In the genomic region with DNA sequence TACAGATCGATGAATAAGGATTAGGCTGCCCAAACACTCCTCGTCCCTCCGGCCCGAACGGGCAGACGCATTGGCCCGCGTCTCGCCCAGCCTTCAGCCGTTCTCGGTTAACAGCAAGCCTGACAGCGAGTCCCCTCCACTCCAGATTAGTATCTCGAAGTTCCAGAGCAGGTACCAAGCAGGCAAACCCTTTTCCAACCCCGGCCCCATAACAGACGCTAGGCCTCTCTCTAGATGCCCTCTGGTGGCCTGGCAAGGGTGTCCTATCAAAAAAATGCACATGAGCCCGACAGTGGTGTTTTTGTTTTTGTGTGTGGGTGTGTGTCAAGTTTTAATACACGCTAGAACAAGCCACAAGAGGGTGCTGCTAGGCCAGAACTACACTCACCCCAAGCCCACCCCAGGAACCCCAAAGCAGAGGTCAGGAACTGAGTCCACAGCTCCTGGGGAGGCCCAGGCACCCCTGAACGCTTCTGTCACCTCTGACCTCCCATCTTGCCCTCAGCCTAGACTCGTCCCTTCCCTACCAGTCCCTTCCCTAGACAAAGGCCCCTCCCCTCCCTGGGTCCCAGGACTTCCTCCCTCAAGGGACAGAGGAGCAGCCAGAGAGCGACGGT, we compare ENCODE assay signal across 1 cellular context.
A peak's percentile ranks its signal among the peaks of the same experiment; 100 is the strongest.
TF ChIP-seq lines count a peak whose summit lies in the region.

No MANE protein-coding gene starts in this region.

TF ChIP-seq in HepG2, 621 proteins besides CTCF, POLR2A, EP300 and RAD21 (continued from another document and continues in another):
- TF ChIP-seq, protein P1, sequence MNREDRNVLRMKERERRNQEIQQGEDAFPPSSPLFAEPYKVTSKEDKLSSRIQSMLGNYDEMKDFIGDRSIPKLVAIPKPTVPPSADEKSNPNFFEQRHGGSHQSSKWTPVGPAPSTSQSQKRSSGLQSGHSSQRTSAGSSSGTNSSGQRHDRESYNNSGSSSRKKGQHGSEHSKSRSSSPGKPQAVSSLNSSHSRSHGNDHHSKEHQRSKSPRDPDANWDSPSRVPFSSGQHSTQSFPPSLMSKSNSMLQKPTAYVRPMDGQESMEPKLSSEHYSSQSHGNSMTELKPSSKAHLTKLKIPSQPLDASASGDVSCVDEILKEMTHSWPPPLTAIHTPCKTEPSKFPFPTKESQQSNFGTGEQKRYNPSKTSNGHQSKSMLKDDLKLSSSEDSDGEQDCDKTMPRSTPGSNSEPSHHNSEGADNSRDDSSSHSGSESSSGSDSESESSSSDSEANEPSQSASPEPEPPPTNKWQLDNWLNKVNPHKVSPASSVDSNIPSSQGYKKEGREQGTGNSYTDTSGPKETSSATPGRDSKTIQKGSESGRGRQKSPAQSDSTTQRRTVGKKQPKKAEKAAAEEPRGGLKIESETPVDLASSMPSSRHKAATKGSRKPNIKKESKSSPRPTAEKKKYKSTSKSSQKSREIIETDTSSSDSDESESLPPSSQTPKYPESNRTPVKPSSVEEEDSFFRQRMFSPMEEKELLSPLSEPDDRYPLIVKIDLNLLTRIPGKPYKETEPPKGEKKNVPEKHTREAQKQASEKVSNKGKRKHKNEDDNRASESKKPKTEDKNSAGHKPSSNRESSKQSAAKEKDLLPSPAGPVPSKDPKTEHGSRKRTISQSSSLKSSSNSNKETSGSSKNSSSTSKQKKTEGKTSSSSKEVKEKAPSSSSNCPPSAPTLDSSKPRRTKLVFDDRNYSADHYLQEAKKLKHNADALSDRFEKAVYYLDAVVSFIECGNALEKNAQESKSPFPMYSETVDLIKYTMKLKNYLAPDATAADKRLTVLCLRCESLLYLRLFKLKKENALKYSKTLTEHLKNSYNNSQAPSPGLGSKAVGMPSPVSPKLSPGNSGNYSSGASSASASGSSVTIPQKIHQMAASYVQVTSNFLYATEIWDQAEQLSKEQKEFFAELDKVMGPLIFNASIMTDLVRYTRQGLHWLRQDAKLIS (CRISPR knock-in tag; IDR thresholded peaks at IDR 0.05) = 0 out of 2 replicates have a peak, but pooled peaks have one; percentile 28
- TF ChIP-seq MTA3 (CRISPR knock-in tag; IDR thresholded peaks at IDR 0.05) = no peak
- TF ChIP-seq ZSCAN29 (CRISPR knock-in tag; conservative IDR thresholded peaks at IDR 0.05) = no peak
- no peak for TF ChIP-seq NONO (IDR thresholded peaks at IDR 0.05)
- TF ChIP-seq NONO (CRISPR knock-in tag; conservative IDR thresholded peaks at IDR 0.05) = no peak; the same call in 1 of the 2 replicates
- TF ChIP-seq GATAD2A (CRISPR knock-in tag; IDR thresholded peaks at IDR 0.05) = no peak
- no peak for TF ChIP-seq DMAP1 (CRISPR knock-in tag; IDR thresholded peaks at IDR 0.05)
- TF ChIP-seq ZSCAN21 (CRISPR knock-in tag; IDR thresholded peaks at IDR 0.05; ENCODE audit: borderline replicate concordance) = peak; percentile 64; the same call in 1 of the 2 replicates
- TF ChIP-seq, protein P2, sequence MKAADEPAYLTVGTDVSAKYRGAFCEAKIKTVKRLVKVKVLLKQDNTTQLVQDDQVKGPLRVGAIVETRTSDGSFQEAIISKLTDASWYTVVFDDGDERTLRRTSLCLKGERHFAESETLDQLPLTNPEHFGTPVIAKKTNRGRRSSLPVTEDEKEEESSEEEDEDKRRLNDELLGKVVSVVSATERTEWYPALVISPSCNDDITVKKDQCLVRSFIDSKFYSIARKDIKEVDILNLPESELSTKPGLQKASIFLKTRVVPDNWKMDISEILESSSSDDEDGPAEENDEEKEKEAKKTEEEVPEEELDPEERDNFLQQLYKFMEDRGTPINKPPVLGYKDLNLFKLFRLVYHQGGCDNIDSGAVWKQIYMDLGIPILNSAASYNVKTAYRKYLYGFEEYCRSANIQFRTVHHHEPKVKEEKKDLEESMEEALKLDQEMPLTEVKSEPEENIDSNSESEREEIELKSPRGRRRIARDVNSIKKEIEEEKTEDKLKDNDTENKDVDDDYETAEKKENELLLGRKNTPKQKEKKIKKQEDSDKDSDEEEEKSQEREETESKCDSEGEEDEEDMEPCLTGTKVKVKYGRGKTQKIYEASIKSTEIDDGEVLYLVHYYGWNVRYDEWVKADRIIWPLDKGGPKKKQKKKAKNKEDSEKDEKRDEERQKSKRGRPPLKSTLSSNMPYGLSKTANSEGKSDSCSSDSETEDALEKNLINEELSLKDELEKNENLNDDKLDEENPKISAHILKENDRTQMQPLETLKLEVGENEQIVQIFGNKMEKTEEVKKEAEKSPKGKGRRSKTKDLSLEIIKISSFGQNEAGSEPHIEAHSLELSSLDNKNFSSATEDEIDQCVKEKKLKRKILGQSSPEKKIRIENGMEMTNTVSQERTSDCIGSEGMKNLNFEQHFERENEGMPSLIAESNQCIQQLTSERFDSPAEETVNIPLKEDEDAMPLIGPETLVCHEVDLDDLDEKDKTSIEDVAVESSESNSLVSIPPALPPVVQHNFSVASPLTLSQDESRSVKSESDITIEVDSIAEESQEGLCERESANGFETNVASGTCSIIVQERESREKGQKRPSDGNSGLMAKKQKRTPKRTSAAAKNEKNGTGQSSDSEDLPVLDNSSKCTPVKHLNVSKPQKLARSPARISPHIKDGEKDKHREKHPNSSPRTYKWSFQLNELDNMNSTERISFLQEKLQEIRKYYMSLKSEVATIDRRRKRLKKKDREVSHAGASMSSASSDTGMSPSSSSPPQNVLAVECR (CRISPR knock-in tag; IDR thresholded peaks at IDR 0.05; ENCODE audit: borderline replicate concordance) = peak; percentile 42; the same call in 1 of the 2 replicates
- TF ChIP-seq KDM3A (CRISPR knock-in tag; IDR thresholded peaks at IDR 0.05; ENCODE audit: low read depth) = no peak
- TF ChIP-seq, protein P3, sequence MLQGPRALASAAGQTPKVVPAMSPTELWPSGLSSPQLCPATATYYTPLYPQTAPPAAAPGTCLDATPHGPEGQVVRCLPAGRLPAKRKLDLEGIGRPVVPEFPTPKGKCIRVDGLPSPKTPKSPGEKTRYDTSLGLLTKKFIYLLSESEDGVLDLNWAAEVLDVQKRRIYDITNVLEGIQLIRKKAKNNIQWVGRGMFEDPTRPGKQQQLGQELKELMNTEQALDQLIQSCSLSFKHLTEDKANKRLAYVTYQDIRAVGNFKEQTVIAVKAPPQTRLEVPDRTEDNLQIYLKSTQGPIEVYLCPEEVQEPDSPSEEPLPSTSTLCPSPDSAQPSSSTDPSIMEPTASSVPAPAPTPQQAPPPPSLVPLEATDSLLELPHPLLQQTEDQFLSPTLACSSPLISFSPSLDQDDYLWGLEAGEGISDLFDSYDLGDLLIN (CRISPR knock-in tag; IDR thresholded peaks at IDR 0.05; ENCODE audit: borderline replicate concordance) = no peak
- TF ChIP-seq ZNF616 (CRISPR knock-in tag; IDR thresholded peaks at IDR 0.05; ENCODE audit: low read depth) = no peak; the same call in 1 of the 2 replicates
- TF ChIP-seq SAFB2 (CRISPR knock-in tag; IDR thresholded peaks at IDR 0.05; ENCODE audit: borderline replicate concordance, low read depth) = peak; percentile 54; the same call in 1 of the 2 replicates
- TF ChIP-seq MEIS2 (CRISPR knock-in tag; IDR thresholded peaks at IDR 0.05) = no peak
- no peak for TF ChIP-seq NR2F6 (IDR thresholded peaks at IDR 0.05)
- peak; percentile 19; the same call in 1 of the 2 replicates for TF ChIP-seq NR2F6 (CRISPR knock-in tag; IDR thresholded peaks at IDR 0.05)
- TF ChIP-seq, protein P4, sequence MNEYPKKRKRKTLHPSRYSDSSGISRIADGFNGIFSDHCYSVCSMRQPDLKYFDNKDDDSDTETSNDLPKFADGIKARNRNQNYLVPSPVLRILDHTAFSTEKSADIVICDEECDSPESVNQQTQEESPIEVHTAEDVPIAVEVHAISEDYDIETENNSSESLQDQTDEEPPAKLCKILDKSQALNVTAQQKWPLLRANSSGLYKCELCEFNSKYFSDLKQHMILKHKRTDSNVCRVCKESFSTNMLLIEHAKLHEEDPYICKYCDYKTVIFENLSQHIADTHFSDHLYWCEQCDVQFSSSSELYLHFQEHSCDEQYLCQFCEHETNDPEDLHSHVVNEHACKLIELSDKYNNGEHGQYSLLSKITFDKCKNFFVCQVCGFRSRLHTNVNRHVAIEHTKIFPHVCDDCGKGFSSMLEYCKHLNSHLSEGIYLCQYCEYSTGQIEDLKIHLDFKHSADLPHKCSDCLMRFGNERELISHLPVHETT (CRISPR knock-in tag; conservative IDR thresholded peaks at IDR 0.05) = no peak
- TF ChIP-seq, protein P5, sequence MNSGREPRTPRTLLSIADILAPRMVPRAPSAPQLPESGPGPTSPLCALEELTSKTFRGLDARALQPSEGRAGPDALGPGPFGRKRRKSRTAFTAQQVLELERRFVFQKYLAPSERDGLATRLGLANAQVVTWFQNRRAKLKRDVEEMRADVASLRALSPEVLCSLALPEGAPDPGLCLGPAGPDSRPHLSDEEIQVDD (CRISPR knock-in tag; IDR thresholded peaks at IDR 0.05; ENCODE audit: borderline replicate concordance) = no peak
- TF ChIP-seq HNRNPH1 (optimal IDR thresholded peaks at IDR 0.05; ENCODE audit: low read depth, low read length) = no peak
- TF ChIP-seq ZFP82 (CRISPR knock-in tag; IDR thresholded peaks at IDR 0.05; ENCODE audit: borderline replicate concordance) = 0 out of 2 replicates have a peak, but pooled peaks have one; percentile 7
- TF ChIP-seq XRCC5 (optimal IDR thresholded peaks at IDR 0.05; ENCODE audit: low read length) = no peak
- 0 out of 2 replicates have a peak, but pooled peaks have one; percentile 26 for TF ChIP-seq EEA1 (CRISPR knock-in tag; IDR thresholded peaks at IDR 0.05; ENCODE audit: borderline replicate concordance)
- TF ChIP-seq ZNF777 (CRISPR knock-in tag; IDR thresholded peaks at IDR 0.05) = no peak
- no peak for TF ChIP-seq ZNF674 (CRISPR knock-in tag; IDR thresholded peaks at IDR 0.05; ENCODE audit: low read depth)
- TF ChIP-seq ZFP41 (CRISPR knock-in tag; IDR thresholded peaks at IDR 0.05; ENCODE audit: borderline replicate concordance) = no peak
- TF ChIP-seq, protein P6, sequence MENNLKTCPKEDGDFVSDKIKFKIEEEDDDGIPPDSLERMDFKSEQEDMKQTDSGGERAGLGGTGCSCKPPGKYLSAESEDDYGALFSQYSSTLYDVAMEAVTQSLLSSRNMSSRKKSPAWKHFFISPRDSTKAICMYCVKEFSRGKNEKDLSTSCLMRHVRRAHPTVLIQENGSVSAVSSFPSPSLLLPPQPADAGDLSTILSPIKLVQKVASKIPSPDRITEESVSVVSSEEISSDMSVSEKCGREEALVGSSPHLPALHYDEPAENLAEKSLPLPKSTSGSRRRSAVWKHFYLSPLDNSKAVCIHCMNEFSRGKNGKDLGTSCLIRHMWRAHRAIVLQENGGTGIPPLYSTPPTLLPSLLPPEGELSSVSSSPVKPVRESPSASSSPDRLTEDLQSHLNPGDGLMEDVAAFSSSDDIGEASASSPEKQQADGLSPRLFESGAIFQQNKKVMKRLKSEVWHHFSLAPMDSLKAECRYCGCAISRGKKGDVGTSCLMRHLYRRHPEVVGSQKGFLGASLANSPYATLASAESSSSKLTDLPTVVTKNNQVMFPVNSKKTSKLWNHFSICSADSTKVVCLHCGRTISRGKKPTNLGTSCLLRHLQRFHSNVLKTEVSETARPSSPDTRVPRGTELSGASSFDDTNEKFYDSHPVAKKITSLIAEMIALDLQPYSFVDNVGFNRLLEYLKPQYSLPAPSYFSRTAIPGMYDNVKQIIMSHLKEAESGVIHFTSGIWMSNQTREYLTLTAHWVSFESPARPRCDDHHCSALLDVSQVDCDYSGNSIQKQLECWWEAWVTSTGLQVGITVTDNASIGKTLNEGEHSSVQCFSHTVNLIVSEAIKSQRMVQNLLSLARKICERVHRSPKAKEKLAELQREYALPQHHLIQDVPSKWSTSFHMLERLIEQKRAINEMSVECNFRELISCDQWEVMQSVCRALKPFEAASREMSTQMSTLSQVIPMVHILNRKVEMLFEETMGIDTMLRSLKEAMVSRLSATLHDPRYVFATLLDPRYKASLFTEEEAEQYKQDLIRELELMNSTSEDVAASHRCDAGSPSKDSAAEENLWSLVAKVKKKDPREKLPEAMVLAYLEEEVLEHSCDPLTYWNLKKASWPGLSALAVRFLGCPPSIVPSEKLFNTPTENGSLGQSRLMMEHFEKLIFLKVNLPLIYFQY (CRISPR knock-in tag; IDR thresholded peaks at IDR 0.05; ENCODE audit: borderline replicate concordance) = 0 out of 2 replicates have a peak, but pooled peaks have one; percentile 5
- TF ChIP-seq CEBPG (CRISPR knock-in tag; IDR thresholded peaks at IDR 0.05) = no peak
- no peak for TF ChIP-seq TRIM24 (CRISPR knock-in tag; IDR thresholded peaks at IDR 0.05)
- TF ChIP-seq, protein P7, sequence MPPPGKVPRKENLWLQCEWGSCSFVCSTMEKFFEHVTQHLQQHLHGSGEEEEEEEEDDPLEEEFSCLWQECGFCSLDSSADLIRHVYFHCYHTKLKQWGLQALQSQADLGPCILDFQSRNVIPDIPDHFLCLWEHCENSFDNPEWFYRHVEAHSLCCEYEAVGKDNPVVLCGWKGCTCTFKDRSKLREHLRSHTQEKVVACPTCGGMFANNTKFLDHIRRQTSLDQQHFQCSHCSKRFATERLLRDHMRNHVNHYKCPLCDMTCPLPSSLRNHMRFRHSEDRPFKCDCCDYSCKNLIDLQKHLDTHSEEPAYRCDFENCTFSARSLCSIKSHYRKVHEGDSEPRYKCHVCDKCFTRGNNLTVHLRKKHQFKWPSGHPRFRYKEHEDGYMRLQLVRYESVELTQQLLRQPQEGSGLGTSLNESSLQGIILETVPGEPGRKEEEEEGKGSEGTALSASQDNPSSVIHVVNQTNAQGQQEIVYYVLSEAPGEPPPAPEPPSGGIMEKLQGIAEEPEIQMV (CRISPR knock-in tag; IDR thresholded peaks at IDR 0.05; ENCODE audit: low read depth) = no peak
- TF ChIP-seq NFRKB (IDR thresholded peaks at IDR 0.05) = no peak
- no peak; the same call in 1 of the 2 replicates for TF ChIP-seq ZNF703 (CRISPR knock-in tag; IDR thresholded peaks at IDR 0.05; ENCODE audit: borderline replicate concordance)
- no peak for TF ChIP-seq ZNF251 (CRISPR knock-in tag; IDR thresholded peaks at IDR 0.05)
- 0 out of 2 replicates have a peak, but pooled peaks have one; percentile 23 for TF ChIP-seq ZNF12 (CRISPR knock-in tag; IDR thresholded peaks at IDR 0.05)
- no peak for TF ChIP-seq ZNF331 (CRISPR knock-in tag; IDR thresholded peaks at IDR 0.05)
- TF ChIP-seq, protein P8, sequence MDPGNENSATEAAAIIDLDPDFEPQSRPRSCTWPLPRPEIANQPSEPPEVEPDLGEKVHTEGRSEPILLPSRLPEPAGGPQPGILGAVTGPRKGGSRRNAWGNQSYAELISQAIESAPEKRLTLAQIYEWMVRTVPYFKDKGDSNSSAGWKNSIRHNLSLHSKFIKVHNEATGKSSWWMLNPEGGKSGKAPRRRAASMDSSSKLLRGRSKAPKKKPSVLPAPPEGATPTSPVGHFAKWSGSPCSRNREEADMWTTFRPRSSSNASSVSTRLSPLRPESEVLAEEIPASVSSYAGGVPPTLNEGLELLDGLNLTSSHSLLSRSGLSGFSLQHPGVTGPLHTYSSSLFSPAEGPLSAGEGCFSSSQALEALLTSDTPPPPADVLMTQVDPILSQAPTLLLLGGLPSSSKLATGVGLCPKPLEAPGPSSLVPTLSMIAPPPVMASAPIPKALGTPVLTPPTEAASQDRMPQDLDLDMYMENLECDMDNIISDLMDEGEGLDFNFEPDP (CRISPR knock-in tag; conservative IDR thresholded peaks at IDR 0.05) = 0 out of 2 replicates have a peak, but pooled peaks have one; percentile 69
- TF ChIP-seq FOXJ3 (CRISPR knock-in tag; IDR thresholded peaks at IDR 0.05; ENCODE audit: borderline replicate concordance) = no peak
- peak; percentile 63 for TF ChIP-seq STAG1 (CRISPR knock-in tag; IDR thresholded peaks at IDR 0.05)
